Comparison of ENCODE assay signal across 8 cellular contexts in the genomic region with DNA sequence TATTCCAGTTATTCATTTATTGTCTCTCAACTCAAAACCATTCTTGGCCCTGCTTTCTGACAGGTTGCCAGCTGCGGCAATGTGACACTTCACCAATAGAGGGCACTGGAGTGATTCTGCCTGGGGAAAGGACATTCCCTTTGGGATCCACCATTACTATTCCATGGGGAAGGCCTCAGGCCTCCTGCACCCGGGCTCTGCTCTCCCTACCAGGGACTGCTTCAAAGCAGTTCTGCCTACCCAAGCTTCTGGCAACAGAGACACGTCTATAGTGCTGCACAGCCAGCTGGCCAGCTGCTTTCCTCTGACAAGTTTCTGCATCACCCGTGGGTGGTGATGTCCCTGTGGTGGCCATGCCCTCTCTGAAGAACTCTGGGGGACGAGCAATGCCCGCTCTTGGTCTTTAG.
DNase-seq lines count a peak whose midpoint lies in the region; ATAC-seq, FAIRE-seq and TF ChIP-seq lines count a peak whose summit lies in the region.

No MANE protein-coding gene starts in this region.

- peak; percentile 34 to 51 for ATAC-seq in left cardiac atrium
- no peak for ATAC-seq in HG02884 (IDR thresholded peaks at IDR 0.05; ENCODE audit: unreplicated experiment)
- no peak for ATAC-seq in HG03460 (IDR thresholded peaks at IDR 0.05; ENCODE audit: unreplicated experiment)

- FAIRE-seq in GM12891 (lab: Jason Lieb, UNC) = peak; percentile 40

- DNase-seq in A172 (ENCODE audit: low spot score) (peak; percentile 69), GM12891 (ENCODE audit: insufficient read length, low spot score) (peak; percentile 22), NCI-H748 treated with DMSO at 0.1 percent for 48 hours (lab: John Stamatoyannopoulos, UW) (peak; percentile 41), left cardiac atrium (peak; percentile 34), putamen (ENCODE audit: low spot score) (peak; percentile 81)
- peak; percentile 4 for DNase-seq in activated gamma-delta T cell treated with anti-CD3 and anti-CD28 coated beads, Interleukin-2, amount 50 U/mL, for 16 hours (ENCODE audit: low read depth)

- no peak for TF ChIP-seq POLR2A in GM12891 (IDR thresholded peaks at IDR 0.05; ENCODE audit: low read depth, low read length)

- intact Hi-C loops in left cardiac atrium (cut with DNase I) = loop anchor here (2.0 to 10.0 kb wide), 4 partner anchors 162 to 210 kb away; a partner anchor contains a TSS

TF ChIP-seq in GM12891, 5 proteins besides CTCF, POLR2A, EP300 and RAD21:
- TF ChIP-seq TAF1 (IDR thresholded peaks at IDR 0.05; ENCODE audit: low read depth, low read length) (no peak), POU2F2 (IDR thresholded peaks at IDR 0.05; ENCODE audit: low read depth, low read length) (no peak), POLR2AphosphoS5 (IDR thresholded peaks at IDR 0.05; ENCODE audit: low read depth, low read length) (no peak), PAX5 (IDR thresholded peaks at IDR 0.05; ENCODE audit: insufficient read depth, low read length, severe bottlenecking) (no peak), SPI1 (IDR thresholded peaks at IDR 0.05; ENCODE audit: low read depth, low read length) (no peak)

Comparison
In these comparisons a context has a peak if more than half of its experiments do, and no peak if none do; other contexts are left out.
1. DNase-seq: peak in every context shown above with its lines; median percentile 81 in putamen; 69 in A172; 41 in NCI-H748 treated with DMSO at 0.1 percent for 48 hours; 34 in left cardiac atrium; 22 in GM12891; 4 in activated gamma-delta T cell treated with anti-CD3 and anti-CD28 coated beads, Interleukin-2, amount 50 U/mL, for 16 hours.
2. ATAC-seq: peak in left cardiac atrium (2 of 2); none in HG02884 (single experiment) and HG03460 (single experiment).